8 cellular contexts compared by ENCODE assay signal in the genomic region with DNA sequence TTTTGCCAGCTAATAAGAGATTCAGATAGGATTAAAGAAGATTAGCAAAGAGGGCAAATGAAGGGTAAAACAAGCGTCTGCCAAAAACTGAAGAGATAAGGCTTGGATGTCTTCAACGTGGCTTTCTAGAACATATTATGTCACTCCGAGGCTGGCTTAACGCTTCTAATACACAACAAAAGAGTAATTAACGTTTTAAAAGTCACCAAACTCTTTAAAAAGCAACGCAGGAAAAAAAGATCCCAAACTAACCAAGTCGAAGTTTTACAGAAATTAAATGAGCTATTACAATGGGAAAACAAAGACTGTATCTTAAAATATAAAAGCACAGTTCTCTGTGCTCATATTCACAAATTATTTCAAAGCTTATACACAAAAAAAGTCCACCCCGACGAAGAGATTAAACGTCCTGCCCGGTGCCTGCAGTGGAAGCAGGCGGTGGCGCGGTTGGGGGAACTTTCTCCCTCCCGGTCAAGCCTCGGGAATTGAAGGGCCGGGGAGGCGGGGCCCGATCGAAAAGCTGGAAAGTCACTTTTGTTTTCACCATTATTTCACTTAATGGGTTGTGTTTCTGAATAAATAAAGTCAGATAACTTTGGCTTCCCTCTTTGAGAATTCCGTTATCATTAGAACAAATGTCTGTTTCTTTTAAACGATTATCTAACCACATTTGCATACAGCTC. TPM values are rescaled to one million over a fixed set of nuclear protein-coding genes. Genes with fewer than 3 reads are reported as not detected.
DNase-seq lines count a peak whose midpoint lies in the region; ATAC-seq and TF ChIP-seq lines count a peak whose summit lies in the region.

No MANE protein-coding gene starts in this region.

- peak overlapping the region; percentile 73 for H3K4me3 ChIP-seq in SJCRH30
- H3K4me3 ChIP-seq in endodermal cell (ENCODE audit: low read length) = peak overlapping the region; percentile 83

- H3K9me3 ChIP-seq in SJCRH30 (replicated peaks) = no peaks in the 10 kb centered on the region
- H3K9me3 ChIP-seq in endodermal cell (ENCODE audit: control insufficient read depth, low read length) = peaks cover 35% of the 10 kb centered on the region

- H3K27ac Mint-ChIP-seq in endodermal cell = no peak overlapping the region

- H3K36me3 ChIP-seq in SJCRH30 (no peaks in the 10 kb centered on the region), endodermal cell (ENCODE audit: control insufficient read depth, insufficient read depth, low read length) (peaks cover 15% of the 10 kb centered on the region)

- H3K4me1 Mint-ChIP-seq in endodermal cell = peaks cover 13% of the 10 kb centered on the region

- H3K27me3 Mint-ChIP-seq in endodermal cell (ENCODE audit: insufficient read depth) = peaks cover 41% of the 10 kb centered on the region

- WGBS in endodermal cell (ENCODE audit: insufficient coverage in 1 of 2, insufficient read length in 1 of 2), 2 experiments = 2 to 4% methylated on average over 6 to 19 of the region's 22 CpGs

- peak overlapping the region; percentile 66 for H3K4me3 Mint-ChIP-seq in endodermal cell

- H3K36me3 Mint-ChIP-seq in endodermal cell (ENCODE audit: low read depth) = peaks cover 16% of the 10 kb centered on the region

- H3K27ac ChIP-seq in SJCRH30 (peak overlapping the region; percentile 29; the same call in 1 of the 2 replicates), endodermal cell (ENCODE audit: low read depth, low read length) (no peak overlapping the region)

- H3K27me3 ChIP-seq in SJCRH30 (no peaks in the 10 kb centered on the region), endodermal cell (ENCODE audit: control insufficient read depth, insufficient read depth, low read length, poor library complexity, severe bottlenecking) (peaks cover 44% of the 10 kb centered on the region)

- peaks cover 32% of the 10 kb centered on the region for H3K9me3 Mint-ChIP-seq in endodermal cell

- intact Hi-C loops in Right ventricle myocardium inferior (cut with DNase I) (no loop called here), cardiac septum (cut with DNase I) (no loop called here)

- ATAC-seq in Right ventricle myocardium inferior = no peak
- no peak for ATAC-seq in HG02981 (IDR thresholded peaks at IDR 0.05; ENCODE audit: unreplicated experiment)
- ATAC-seq in GM18502 (IDR thresholded peaks at IDR 0.05; ENCODE audit: poor library complexity, unreplicated experiment) = no peak
- ATAC-seq in GM21737 (IDR thresholded peaks at IDR 0.05; ENCODE audit: unreplicated experiment) = no peak

- peak overlapping the region; percentile 54 for H3K9ac ChIP-seq in endodermal cell (ENCODE audit: extremely low read depth, low read length, poor library complexity, severe bottlenecking)

- DNase-seq in Right ventricle myocardium inferior (ENCODE audit: missing footprints) = peak; percentile 78
- no peak for DNase-seq in cardiac septum (ENCODE audit: low spot score)
- DNase-seq in SJCRH30 = peak; percentile 19 to 36
- DNase-seq in endodermal cell = peak; percentile 78
- DNase-seq in midbrain (lab: John Stamatoyannopoulos, UW) = peak; percentile 26

- H3K4me1 ChIP-seq in SJCRH30 (no peaks in the 10 kb centered on the region), endodermal cell (ENCODE audit: control insufficient read depth, insufficient read depth, low read length) (no peaks in the 10 kb centered on the region)

- TF ChIP-seq CTCF in endodermal cell (conservative IDR thresholded peaks at IDR 0.05) = no peak

RNA-seq across cellular contexts. Expression of a gene that starts 1.2 kb away (rescaled TPM):
- not detected for total RNA-seq in Right ventricle myocardium inferior
- total RNA-seq in cardiac septum = 0.08 TPM
- 0.18 and 0.51 TPM in 2 replicates for total RNA-seq in SJCRH30 (2014; rRNA removed; shearing (Covaris generic))
- under 1 TPM; 0.18 to 0.35 TPM for total RNA-seq in endodermal cell
- polyA plus RNA-seq in endodermal cell (2013, experiment 1 of 2) = 0.93 TPM
- 0.83 TPM for polyA plus RNA-seq in endodermal cell (2013, experiment 2 of 2)

RNA-seq across cellular contexts. Expression of a gene that starts 44.7 kb away (rescaled TPM):
- total RNA-seq in Right ventricle myocardium inferior = not detected
- total RNA-seq in cardiac septum = not detected
- 0.05 TPM in 1 of 2 replicates, not detected in the other for total RNA-seq in SJCRH30 (2014; rRNA removed; shearing (Covaris generic))
- not detected for total RNA-seq in endodermal cell
- polyA plus RNA-seq in endodermal cell (2013, experiment 1 of 2) = not detected
- not detected for polyA plus RNA-seq in endodermal cell (2013, experiment 2 of 2)

RNA-seq across cellular contexts. Expression of a gene that starts 49.7 kb away (rescaled TPM):
- total RNA-seq in Right ventricle myocardium inferior (0.92 TPM), cardiac septum (1.00 TPM), endodermal cell (10 to 100 TPM in 1 of 2 donors, 1 to 10 TPM in 1; 4.2 to 12.4 TPM)
- 3.0 and 3.5 TPM in 2 replicates for total RNA-seq in SJCRH30 (2014; rRNA removed; shearing (Covaris generic))
- polyA plus RNA-seq in endodermal cell (2013, experiment 1 of 2) = 10.3 TPM
- polyA plus RNA-seq in endodermal cell (2013, experiment 2 of 2) = 9.0 TPM
